2 cellular contexts compared by ENCODE assay signal in genomic region chr9:73031350-73031749, GRCh38.
TF ChIP-seq lines count a peak whose summit lies in the region.

No MANE protein-coding gene starts in this region.

TF ChIP-seq in HepG2, 621 proteins besides CTCF, POLR2A, EP300 and RAD21 (continues in another document):
- no peak for TF ChIP-seq TFAP4 (IDR thresholded peaks at IDR 0.05; ENCODE audit: borderline replicate concordance, low read depth)
- TF ChIP-seq JARID2 (CRISPR knock-in tag; IDR thresholded peaks at IDR 0.05; ENCODE audit: insufficient replicate concordance): no peak
- TF ChIP-seq AHDC1 (CRISPR knock-in tag; IDR thresholded peaks at IDR 0.05; ENCODE audit: borderline replicate concordance): peak; percentile 66; the same call in 1 of the 2 replicates
- TF ChIP-seq ZNF446 (CRISPR knock-in tag; IDR thresholded peaks at IDR 0.05): no peak
- TF ChIP-seq GATAD2A (CRISPR knock-in tag; IDR thresholded peaks at IDR 0.05): 0 out of 2 replicates have a peak, but pooled peaks have one; percentile 52
- TF ChIP-seq PAXIP1 (CRISPR knock-in tag; conservative IDR thresholded peaks at IDR 0.05): peak; percentile 64
- 0 out of 2 replicates have a peak, but pooled peaks have one; percentile 38 for TF ChIP-seq ZNF644 (CRISPR knock-in tag; IDR thresholded peaks at IDR 0.05; ENCODE audit: low read depth)
- TF ChIP-seq NBN (conservative IDR thresholded peaks at IDR 0.05): no peak
- TF ChIP-seq POGZ (CRISPR knock-in tag; IDR thresholded peaks at IDR 0.05): peak; percentile 47; the same call in 1 of the 2 replicates
- TF ChIP-seq NFE2L2 (IDR thresholded peaks at IDR 0.05; ENCODE audit: low read length): no peak
- TF ChIP-seq ZNF761 (CRISPR knock-in tag; conservative IDR thresholded peaks at IDR 0.05): no peak
- no peak for TF ChIP-seq ZSCAN21 (CRISPR knock-in tag; IDR thresholded peaks at IDR 0.05; ENCODE audit: borderline replicate concordance)
- TF ChIP-seq HNF4A (CRISPR knock-in tag; IDR thresholded peaks at IDR 0.05): peak; percentile 63
- TF ChIP-seq GABPA (IDR thresholded peaks at IDR 0.05; ENCODE audit: low read depth, low read length): no peak
- TF ChIP-seq GABPA (CRISPR knock-in tag; IDR thresholded peaks at IDR 0.05; ENCODE audit: low read depth): peak; percentile 42; the same call in 1 of the 2 replicates
- TF ChIP-seq ELF3 (CRISPR knock-in tag; IDR thresholded peaks at IDR 0.05): peak; percentile 50; the same call in 1 of the 2 replicates
- peak; percentile 85; the same call in 1 of the 2 replicates for TF ChIP-seq HOMEZ (CRISPR knock-in tag; IDR thresholded peaks at IDR 0.05; ENCODE audit: low read depth)

TF ChIP-seq in K562, 482 proteins besides CTCF, POLR2A, EP300 and RAD21 (continued from another document):
- peak in 1 of 2 experiments; percentile 33; a peak in 1 of 4 replicates for TF ChIP-seq MLLT1 (IDR thresholded peaks at IDR 0.05)
- TF ChIP-seq AFF1 (IDR thresholded peaks at IDR 0.05; ENCODE audit: low read depth in 1 of 2, partially characterized antibody in 2 of 2): peak in 1 of 2 experiments; percentile 18
- no peak for TF ChIP-seq CC2D1A (IDR thresholded peaks at IDR 0.05)
